10 cellular contexts compared by ENCODE assay signal in the genomic region with DNA sequence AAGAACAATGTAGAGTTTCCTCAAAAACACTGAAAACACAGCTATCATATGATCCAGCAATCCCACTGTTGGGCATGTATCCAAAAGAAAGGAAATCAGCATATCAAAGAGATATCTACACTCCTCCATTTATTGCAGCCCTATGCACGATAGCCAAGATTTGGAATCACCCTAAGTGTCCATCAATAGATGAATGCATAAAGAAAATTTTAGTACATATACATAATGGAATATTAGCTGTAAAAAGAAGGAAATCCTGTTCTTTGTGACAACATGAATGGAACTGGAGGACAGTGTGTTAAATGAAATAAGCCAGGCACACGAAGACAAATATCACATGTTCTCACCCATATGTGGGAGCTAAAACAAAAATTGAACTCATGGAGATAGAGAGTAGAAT.
"Had no signal": no experiment of that assay in that cellular context is flagged by ENCODE, and none has a peak within 500 bp of the region (broad histone marks: within the 10 kb centered on the region; RNA-seq: fewer than 3 reads in every experiment).

No MANE protein-coding gene starts in this region.

- H3K9me3 Mint-ChIP-seq: GM23338, H9, HFFc6 had no signal

- H3K4me2 ChIP-seq: GM23338 had no signal

- FAIRE-seq: H1, H54 had no signal

- H3K36me3 ChIP-seq: HAP-1 had no signal

- H3K27ac ChIP-seq: GM23248 had no signal

- H3K9me3 ChIP-seq: HAP-1 had no signal

- H3K4me3 Mint-ChIP-seq: GM23338, H9, HFFc6 had no signal

- H3K4me3 ChIP-seq: GM23248, GM23338, HAP-1 had no signal

- H3K27ac Mint-ChIP-seq: GM23338, H9, HFFc6 had no signal

- H2AFZ ChIP-seq: GM23248, GM23338 had no signal

- H3K9ac ChIP-seq: GM23248 had no signal

- DNase-seq: GM23248, GOT3, H7, H9, HCEC 1CT, HFFc6 had no signal
